In genomic region chr7:4730276-4730675, GRCh38 we compare ENCODE assay signal across 27 cellular contexts. TPM values are rescaled to one million over a fixed set of nuclear protein-coding genes. Genes with fewer than 3 reads are reported as not detected.
A peak's percentile ranks its signal among the peaks of the same experiment; 100 is the strongest.
DNase-seq lines count a peak whose midpoint lies in the region; ATAC-seq and TF ChIP-seq lines count a peak whose summit lies in the region.
"Had no signal": no experiment of that assay in that cellular context is flagged by ENCODE, and none has a peak within 500 bp of the region (broad histone marks: within the 10 kb centered on the region; RNA-seq: fewer than 3 reads in every experiment).

No MANE protein-coding gene starts in this region.

- H3K4me3 Mint-ChIP-seq in activated CD8-positive, alpha-beta T cell treated with anti-CD3 and anti-CD28 coated beads for 36 hours, result peak overlapping the region; percentile 29
- H3K4me3 Mint-ChIP-seq: activated CD4-positive, alpha-beta memory T cell treated with anti-CD3 and anti-CD28 coated beads, Interleukin-2, amount 10 ng/mL, durations not matched to agents 7 days and 5 days; B cell; nephron had no signal

- H3K27ac ChIP-seq in cardiac muscle cell, result peak overlapping the region; percentile 29
- no peak overlapping the region for H3K27ac ChIP-seq in heart left ventricle
- H3K27ac ChIP-seq in muscle layer of colon (ENCODE audit: low read depth, low read length), result peak overlapping the region; percentile 29
- peak overlapping the region; percentile 34 to 91 for H3K27ac ChIP-seq in tibial artery
- H3K27ac ChIP-seq: left lung, parathyroid adenoma, right atrium auricular region, SJCRH30, tibial nerve had no signal

- H3K27me3 Mint-ChIP-seq in activated CD8-positive, alpha-beta T cell treated with anti-CD3 and anti-CD28 coated beads for 36 hours, result no peaks in the 10 kb centered on the region
- H3K27me3 Mint-ChIP-seq: activated CD4-positive, alpha-beta memory T cell treated with anti-CD3 and anti-CD28 coated beads, Interleukin-2, amount 10 ng/mL, durations not matched to agents 7 days and 5 days; B cell had no signal

- CTCF ChIA-PET in activated CD8-positive, alpha-beta T cell treated with anti-CD3 and anti-CD28 coated beads for 36 hours (lab: Charles Lee), result interaction anchor here (1.8 kb wide), 1 partner anchor 89 kb away, joined by 5 read pairs; no protein-coding TSS in a partner anchor

- H3K27ac Mint-ChIP-seq in activated CD8-positive, alpha-beta T cell treated with anti-CD3 and anti-CD28 coated beads for 36 hours, result peak overlapping the region; percentile 30
- H3K27ac Mint-ChIP-seq: activated CD4-positive, alpha-beta memory T cell treated with anti-CD3 and anti-CD28 coated beads, Interleukin-2, amount 10 ng/mL, durations not matched to agents 7 days and 5 days; B cell; nephron had no signal

- H3K4me1 ChIP-seq in cardiac muscle cell (ENCODE audit: low read depth) (peaks cover 36% of the 10 kb centered on the region), heart left ventricle (peaks cover 3 to 52% (median 29%) of the 10 kb centered on the region in 12 donors), muscle layer of colon (ENCODE audit: insufficient read depth, low read length) (peaks cover 33% of the 10 kb centered on the region), tibial artery (peaks cover 0 to 65% (median 34%) of the 10 kb centered on the region in 4 donors)
- H3K4me1 ChIP-seq: parathyroid adenoma had no signal

- ATAC-seq in heart left ventricle (no peak), HG02840 (IDR thresholded peaks at IDR 0.05; ENCODE audit: low FRiP score, unreplicated experiment) (no peak)
- no peak for ATAC-seq in activated CD8-positive, alpha-beta T cell treated with anti-CD3 and anti-CD28 coated beads for 36 hours
- ATAC-seq: activated CD4-positive, CD25-positive, alpha-beta regulatory T cell treated with anti-CD3 and anti-CD28 coated beads, Interleukin-2, amount 50 U/mL, for 24 hours; left lung; Panc1 had no signal

- 86 to 88% (median 87%) methylated on average over 19 of the region's 19 CpGs for WGBS in heart left ventricle, 4 donors

- TF ChIP-seq POLR2A in heart left ventricle (IDR thresholded peaks at IDR 0.05), result no peak

- H3K4me3 ChIP-seq in cardiac muscle cell, result no peak overlapping the region
- H3K4me3 ChIP-seq in heart left ventricle, result no peak overlapping the region
- H3K4me3 ChIP-seq in muscle layer of colon (ENCODE audit: low read depth in 1 of 2, low read length in 2 of 2), result no peak overlapping the region
- no peak overlapping the region for H3K4me3 ChIP-seq in tibial artery
- H3K4me3 ChIP-seq: left lung, right atrium auricular region, SJCRH30, tibial nerve had no signal

- TF ChIP-seq CTCF in cardiac muscle cell (IDR thresholded peaks at IDR 0.05; ENCODE audit: low read depth, low read length) (no peak), heart left ventricle (IDR thresholded peaks at IDR 0.05) (no peak), tibial artery (IDR thresholded peaks at IDR 0.05) (no peak)
- TF ChIP-seq CTCF in activated CD8-positive, alpha-beta T cell treated with anti-CD3 and anti-CD28 coated beads for 36 hours (IDR thresholded peaks at IDR 0.05), result no peak

- H3K36me3 ChIP-seq in cardiac muscle cell (no peaks in the 10 kb centered on the region), heart left ventricle (peaks cover 0 to 34% (median 2%) of the 10 kb centered on the region in 9 donors), muscle layer of colon (ENCODE audit: insufficient read depth, low read length) (peaks cover 10% of the 10 kb centered on the region), tibial artery (peaks cover 0 to 14% (median 0%) of the 10 kb centered on the region in 3 donors)
- H3K36me3 ChIP-seq: right atrium auricular region, SJCRH30 had no signal

- peaks cover 20% of the 10 kb centered on the region for H3K36me3 Mint-ChIP-seq in activated CD8-positive, alpha-beta T cell treated with anti-CD3 and anti-CD28 coated beads for 36 hours (ENCODE audit: low read depth)

- DNase-seq in cardiac muscle cell (ENCODE audit: low read depth in 1 of 2, low spot score in 1 of 2) (no peak), heart left ventricle (no peak), tibial artery (no peak), COR-L47 (lab: John Stamatoyannopoulos, UW) (no peak), NCI-H524 (lab: John Stamatoyannopoulos, UW) (no peak)
- no peak for DNase-seq in activated CD8-positive, alpha-beta T cell treated with anti-CD3 and anti-CD28 coated beads for 36 hours
- DNase-seq: activated CD4-positive, alpha-beta memory T cell treated with anti-CD3 and anti-CD28 coated beads, Interleukin-2, amount 10 ng/mL, durations not matched to agents 7 days and 5 days; activated naive CD4-positive, alpha-beta T cell; amniotic stem cell; H7; left lung; midbrain; NCI-H1105; NCI-H1930; NCI-H526 treated with DMSO at 0.1 percent for 48 hours; SJCRH30; stimulated activated CD4-positive, alpha-beta T cell treated with anti-CD3 and anti-CD28 coated beads, Interleukin-4, amount 100 ng/mL, for 4 hours; stimulated activated naive CD4-positive, alpha-beta T cell had no signal

- POLR2A ChIA-PET in activated CD8-positive, alpha-beta T cell treated with anti-CD3 and anti-CD28 coated beads for 36 hours (lab: Charles Lee), result interaction anchor here (0.9 kb wide), 2 partner anchors 11 to 15 kb away, joined by 4 read pairs; no protein-coding TSS in a partner anchor

- H3K27me3 ChIP-seq in cardiac muscle cell, result no peaks in the 10 kb centered on the region
- H3K27me3 ChIP-seq in heart left ventricle, result no peaks in the 10 kb centered on the region
- no peaks in the 10 kb centered on the region for H3K27me3 ChIP-seq in muscle layer of colon (ENCODE audit: control insufficient read depth in 1 of 2, insufficient read depth in 2 of 2, low read length in 2 of 2)
- no peaks in the 10 kb centered on the region for H3K27me3 ChIP-seq in tibial artery
- H3K27me3 ChIP-seq: left lung, right atrium auricular region, SJCRH30, tibial nerve had no signal

- peaks cover 63% of the 10 kb centered on the region for H3K4me1 Mint-ChIP-seq in activated CD8-positive, alpha-beta T cell treated with anti-CD3 and anti-CD28 coated beads for 36 hours (ENCODE audit: low read depth)

- H3K9ac ChIP-seq in muscle layer of colon (ENCODE audit: low read length), result no peak overlapping the region
- H3K9ac ChIP-seq: parathyroid adenoma had no signal

- H3K9me3 Mint-ChIP-seq in activated CD8-positive, alpha-beta T cell treated with anti-CD3 and anti-CD28 coated beads for 36 hours, result no peaks in the 10 kb centered on the region
- H3K9me3 Mint-ChIP-seq: activated CD4-positive, alpha-beta memory T cell treated with anti-CD3 and anti-CD28 coated beads, Interleukin-2, amount 10 ng/mL, durations not matched to agents 7 days and 5 days; nephron had no signal

- intact Hi-C loops in heart left ventricle (cut with DNase I) (no loop called here), tibial artery (cut with DNase I; ENCODE audit: low total_unique reads) (no loop called here)
- intact Hi-C loops in activated CD8-positive, alpha-beta T cell treated with anti-CD3 and anti-CD28 coated beads for 36 hours (cut with micrococcal nuclease), result no loop called here

- no peaks in the 10 kb centered on the region for H3K9me3 ChIP-seq in cardiac muscle cell (ENCODE audit: low read depth)
- H3K9me3 ChIP-seq in heart left ventricle, result no peaks in the 10 kb centered on the region
- H3K9me3 ChIP-seq in muscle layer of colon (ENCODE audit: low read length), result no peaks in the 10 kb centered on the region
- no peaks in the 10 kb centered on the region for H3K9me3 ChIP-seq in tibial artery
- H3K9me3 ChIP-seq: left lung, right atrium auricular region, SJCRH30, tibial nerve had no signal

RNA-seq across cellular contexts. Expression of gene AP5Z1, which starts 45.1 kb away (rescaled TPM):
- 21.1 and 22.1 TPM in 2 replicates for total RNA-seq in cardiac muscle cell
- polyA plus RNA-seq in cardiac muscle cell, result 22.6 and 23.9 TPM in 2 replicates
- 10 to 100 TPM in 7 of 9 donors, 1 to 10 TPM in 2; 8.4 to 31.9 (median 12.0) TPM for total RNA-seq in heart left ventricle
- 10 to 100 TPM; 14.9 to 17.3 TPM for polyA plus RNA-seq in heart left ventricle
- 10 to 100 TPM; 21.2 to 21.3 TPM for total RNA-seq in activated CD8-positive, alpha-beta T cell treated with anti-CD3 and anti-CD28 coated beads for 36 hours

RNA-seq across cellular contexts. Expression of gene FOXK1, which starts 48.2 kb away (rescaled TPM):
- total RNA-seq in cardiac muscle cell (26.8 and 55.0 TPM in 2 replicates), heart left ventricle (10 to 100 TPM; 12.4 to 43.7 (median 22.5) TPM)
- polyA plus RNA-seq in cardiac muscle cell (8.7 and 14.4 TPM in 2 replicates), heart left ventricle (1 to 10 TPM; 9.3 to 9.4 TPM)
- 10 to 100 TPM; 38.5 to 39.6 TPM for total RNA-seq in activated CD8-positive, alpha-beta T cell treated with anti-CD3 and anti-CD28 coated beads for 36 hours

Comparison
In these comparisons a context has a peak if more than half of its experiments do, and no peak if none do; other contexts are left out.
1. H3K27ac ChIP-seq: peak in cardiac muscle cell (single experiment), muscle layer of colon (single experiment) and tibial artery (2 of 2); none in heart left ventricle (0 of 12).